Comparison of ENCODE assay signal across 16 cellular contexts in the genomic region with DNA sequence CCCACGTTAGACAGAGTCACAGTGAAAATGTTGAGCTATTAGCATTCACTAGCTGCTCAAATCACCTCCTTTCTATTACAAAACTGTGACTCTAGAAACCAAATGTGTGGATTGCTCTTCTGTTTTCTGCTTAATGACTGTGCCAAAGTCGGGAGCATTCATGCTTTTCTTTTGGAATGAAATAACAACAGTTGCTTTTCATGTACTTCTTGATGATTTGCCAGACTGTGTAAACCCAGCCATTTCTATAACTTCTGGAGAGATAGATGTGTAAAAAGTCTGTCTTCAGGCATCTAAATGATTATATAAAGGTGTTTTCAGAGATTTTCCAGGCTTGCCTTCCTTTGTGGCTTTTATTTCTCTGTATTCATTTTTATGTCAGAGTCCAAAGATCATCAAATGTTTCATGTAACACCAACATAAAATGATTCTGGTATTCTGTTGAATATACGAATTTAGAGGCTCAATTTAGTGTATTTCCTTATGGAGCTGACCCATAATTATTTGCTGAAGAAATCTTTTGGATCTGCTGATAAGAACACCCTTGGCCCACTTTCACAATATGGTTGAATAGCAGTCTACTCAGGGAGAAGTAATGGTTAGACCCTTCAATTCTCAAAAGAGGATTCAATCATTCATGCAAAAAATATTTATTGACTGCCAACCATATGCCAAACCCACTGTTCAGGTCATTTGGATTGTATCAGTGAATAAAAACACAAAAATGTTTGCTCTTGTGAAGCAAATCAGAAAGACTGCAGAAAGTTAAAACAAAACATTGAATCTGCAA.
"Had no signal": no experiment of that assay in that cellular context is flagged by ENCODE, and none has a peak within 500 bp of the region (broad histone marks: within the 10 kb centered on the region; RNA-seq: fewer than 3 reads in every experiment).

No MANE protein-coding gene starts in this region.

- ATAC-seq: heart left ventricle, left cardiac atrium, lower lobe of right lung, pancreas, upper lobe of right lung had no signal

- H3K36me3 ChIP-seq: heart left ventricle, lower lobe of right lung, pancreas, stomach, thoracic aorta, upper lobe of right lung had no signal

- H3K9me3 ChIP-seq: pancreas, thoracic aorta had no signal

- H3K4me3 ChIP-seq: heart left ventricle, lower lobe of right lung, pancreas, stomach, thoracic aorta, upper lobe of right lung had no signal

- DNase-seq: activated B cell treated with CpG ODN at 0.5 μM for 24 hours; activated CD4-positive, alpha-beta T cell treated with anti-CD3 and anti-CD28 coated beads, Interleukin-2, amount 10 ng/mL, durations not matched to agents 7 days and 5 days; activated CD8-positive, alpha-beta memory T cell treated with anti-CD3 and anti-CD28 coated beads, Interleukin-2, amount 50 U/mL, for 48 hours; activated gamma-delta T cell treated with Interleukin-2 at 50 U/mL for 16 hours; aorta; endodermal cell; heart left ventricle; left cardiac atrium; lower lobe of right lung; pancreas; stimulated activated CD4-positive, alpha-beta T cell treated with anti-CD3 and anti-CD28 coated beads, Interleukin-12 subunit alpha, Interleukin-12 subunit beta, amount 100 ng/mL, for 4 hours; stimulated activated CD4-positive, alpha-beta T cell treated with anti-CD3 and anti-CD28 coated beads, Interleukin-2, amount 100 ng/mL, for 24 hours; stomach; T-helper 2 cell; upper lobe of right lung had no signal

- H3K4me1 ChIP-seq: heart left ventricle, lower lobe of right lung, pancreas, stomach, upper lobe of right lung had no signal

- H3K27me3 ChIP-seq: heart left ventricle, pancreas, stomach, upper lobe of right lung had no signal

- H3K27ac ChIP-seq: heart left ventricle, lower lobe of right lung, pancreas, stomach, thoracic aorta, upper lobe of right lung had no signal
